Comparison of ENCODE assay signal across 13 cellular contexts in genomic region chr1:171346866-171347265, GRCh38.
"Had no signal": no experiment of that assay in that cellular context is flagged by ENCODE, and none has a peak within 500 bp of the region (broad histone marks: within the 10 kb centered on the region; RNA-seq: fewer than 3 reads in every experiment).

No MANE protein-coding gene starts in this region.

- H3K9me3 ChIP-seq: colonic mucosa, ovary, sigmoid colon, upper lobe of right lung had no signal

- H3K27me3 ChIP-seq: colonic mucosa, hepatocyte, ovary, sigmoid colon, upper lobe of right lung had no signal

- H3K79me2 ChIP-seq: hepatocyte had no signal

- H3K4me2 ChIP-seq: hepatocyte had no signal

- H3K4me3 ChIP-seq: colonic mucosa, hepatocyte, ovary, sigmoid colon, upper lobe of right lung had no signal

- H2AFZ ChIP-seq: hepatocyte had no signal

- H3K36me3 ChIP-seq: colonic mucosa, ovary, sigmoid colon, upper lobe of right lung had no signal

- H3K27ac ChIP-seq: colonic mucosa, hepatocyte, ovary, sigmoid colon, upper lobe of right lung had no signal

- DNase-seq: activated CD4-positive, alpha-beta T cell treated with anti-CD3 and anti-CD28 coated beads for 4 hours; activated effector memory CD4-positive, alpha-beta T cell treated with Interleukin-2 at 50 U/mL for 16 hours; activated T-cell treated with anti-CD3 and anti-CD28 coated beads for 4 hours; amygdala; colonic mucosa; kidney glomerular epithelial cell; ovary; sigmoid colon; stimulated activated CD4-positive, alpha-beta T cell treated with anti-CD3 and anti-CD28 coated beads, Interleukin-4, amount 100 ng/mL, for 1 hour; stimulated activated CD8-positive, alpha-beta memory T cell treated with anti-CD3 and anti-CD28 coated beads, Interleukin-4, amount 100 ng/mL, for 48 hours; T-helper 1 cell; upper lobe of right lung had no signal

- ATAC-seq: upper lobe of right lung had no signal

- H3K4me1 ChIP-seq: colonic mucosa, sigmoid colon had no signal
